1 cellular context compared by ENCODE assay signal in the genomic region with DNA sequence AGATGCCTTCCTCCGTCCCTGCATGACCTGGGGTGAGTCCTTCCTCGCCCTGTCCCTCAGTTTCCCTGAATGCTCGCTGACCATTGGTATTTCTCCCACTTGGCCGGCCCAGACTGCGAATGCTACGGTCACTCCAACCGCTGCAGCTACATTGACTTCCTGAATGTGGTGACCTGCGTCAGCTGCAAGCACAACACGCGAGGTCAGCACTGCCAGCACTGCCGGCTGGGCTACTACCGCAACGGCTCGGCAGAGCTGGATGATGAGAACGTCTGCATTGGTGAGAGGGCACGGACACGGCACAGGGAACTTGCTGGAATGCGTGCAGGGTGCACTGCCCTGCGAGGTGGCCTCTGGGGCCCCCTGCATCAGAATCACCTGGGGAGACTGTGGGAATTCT.
TF ChIP-seq lines count a peak whose summit lies in the region.

No MANE protein-coding gene starts in this region.

TF ChIP-seq in GM23338, 12 proteins besides CTCF, POLR2A, EP300 and RAD21 (continued from another document):
- TF ChIP-seq, protein P1, sequence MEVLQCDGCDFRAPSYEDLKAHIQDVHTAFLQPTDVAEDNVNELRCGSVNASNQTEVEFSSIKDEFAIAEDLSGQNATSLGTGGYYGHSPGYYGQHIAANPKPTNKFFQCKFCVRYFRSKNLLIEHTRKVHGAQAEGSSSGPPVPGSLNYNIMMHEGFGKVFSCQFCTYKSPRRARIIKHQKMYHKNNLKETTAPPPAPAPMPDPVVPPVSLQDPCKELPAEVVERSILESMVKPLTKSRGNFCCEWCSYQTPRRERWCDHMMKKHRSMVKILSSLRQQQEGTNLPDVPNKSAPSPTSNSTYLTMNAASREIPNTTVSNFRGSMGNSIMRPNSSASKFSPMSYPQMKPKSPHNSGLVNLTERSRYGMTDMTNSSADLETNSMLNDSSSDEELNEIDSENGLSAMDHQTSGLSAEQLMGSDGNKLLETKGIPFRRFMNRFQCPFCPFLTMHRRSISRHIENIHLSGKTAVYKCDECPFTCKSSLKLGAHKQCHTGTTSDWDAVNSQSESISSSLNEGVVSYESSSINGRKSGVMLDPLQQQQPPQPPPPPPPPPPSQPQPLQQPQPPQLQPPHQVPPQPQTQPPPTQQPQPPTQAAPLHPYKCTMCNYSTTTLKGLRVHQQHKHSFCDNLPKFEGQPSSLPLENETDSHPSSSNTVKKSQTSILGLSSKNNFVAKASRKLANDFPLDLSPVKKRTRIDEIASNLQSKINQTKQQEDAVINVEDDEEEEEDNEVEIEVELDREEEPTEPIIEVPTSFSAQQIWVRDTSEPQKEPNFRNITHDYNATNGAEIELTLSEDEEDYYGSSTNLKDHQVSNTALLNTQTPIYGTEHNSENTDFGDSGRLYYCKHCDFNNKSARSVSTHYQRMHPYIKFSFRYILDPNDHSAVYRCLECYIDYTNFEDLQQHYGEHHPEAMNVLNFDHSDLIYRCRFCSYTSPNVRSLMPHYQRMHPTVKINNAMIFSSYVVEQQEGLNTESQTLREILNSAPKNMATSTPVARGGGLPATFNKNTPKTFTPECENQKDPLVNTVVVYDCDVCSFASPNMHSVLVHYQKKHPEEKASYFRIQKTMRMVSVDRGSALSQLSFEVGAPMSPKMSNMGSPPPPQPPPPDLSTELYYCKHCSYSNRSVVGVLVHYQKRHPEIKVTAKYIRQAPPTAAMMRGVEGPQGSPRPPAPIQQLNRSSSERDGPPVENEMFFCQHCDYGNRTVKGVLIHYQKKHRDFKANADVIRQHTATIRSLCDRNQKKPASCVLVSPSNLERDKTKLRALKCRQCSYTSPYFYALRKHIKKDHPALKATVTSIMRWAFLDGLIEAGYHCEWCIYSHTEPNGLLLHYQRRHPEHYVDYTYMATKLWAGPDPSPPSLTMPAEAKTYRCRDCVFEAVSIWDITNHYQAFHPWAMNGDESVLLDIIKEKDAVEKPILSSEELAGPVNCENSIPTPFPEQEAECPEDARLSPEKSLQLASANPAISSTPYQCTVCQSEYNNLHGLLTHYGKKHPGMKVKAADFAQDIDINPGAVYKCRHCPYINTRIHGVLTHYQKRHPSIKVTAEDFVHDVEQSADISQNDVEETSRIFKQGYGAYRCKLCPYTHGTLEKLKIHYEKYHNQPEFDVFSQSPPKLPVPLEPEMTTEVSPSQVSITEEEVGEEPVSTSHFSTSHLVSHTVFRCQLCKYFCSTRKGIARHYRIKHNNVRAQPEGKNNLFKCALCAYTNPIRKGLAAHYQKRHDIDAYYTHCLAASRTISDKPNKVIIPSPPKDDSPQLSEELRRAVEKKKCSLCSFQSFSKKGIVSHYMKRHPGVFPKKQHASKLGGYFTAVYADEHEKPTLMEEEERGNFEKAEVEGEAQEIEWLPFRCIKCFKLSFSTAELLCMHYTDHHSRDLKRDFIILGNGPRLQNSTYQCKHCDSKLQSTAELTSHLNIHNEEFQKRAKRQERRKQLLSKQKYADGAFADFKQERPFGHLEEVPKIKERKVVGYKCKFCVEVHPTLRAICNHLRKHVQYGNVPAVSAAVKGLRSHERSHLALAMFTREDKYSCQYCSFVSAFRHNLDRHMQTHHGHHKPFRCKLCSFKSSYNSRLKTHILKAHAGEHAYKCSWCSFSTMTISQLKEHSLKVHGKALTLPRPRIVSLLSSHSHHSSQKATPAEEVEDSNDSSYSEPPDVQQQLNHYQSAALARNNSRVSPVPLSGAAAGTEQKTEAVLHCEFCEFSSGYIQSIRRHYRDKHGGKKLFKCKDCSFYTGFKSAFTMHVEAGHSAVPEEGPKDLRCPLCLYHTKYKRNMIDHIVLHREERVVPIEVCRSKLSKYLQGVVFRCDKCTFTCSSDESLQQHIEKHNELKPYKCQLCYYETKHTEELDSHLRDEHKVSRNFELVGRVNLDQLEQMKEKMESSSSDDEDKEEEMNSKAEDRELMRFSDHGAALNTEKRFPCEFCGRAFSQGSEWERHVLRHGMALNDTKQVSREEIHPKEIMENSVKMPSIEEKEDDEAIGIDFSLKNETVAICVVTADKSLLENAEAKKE (CRISPR knock-in tag; IDR thresholded peaks at IDR 0.05) = no peak
- TF ChIP-seq EZH2phosphoT487 (IDR thresholded peaks at IDR 0.05; ENCODE audit: unreplicated experiment) (no peak), CREB1 (CRISPR knock-in tag; IDR thresholded peaks at IDR 0.05; ENCODE audit: low read depth) (no peak), JUNB (IDR thresholded peaks at IDR 0.05; ENCODE audit: unreplicated experiment) (no peak), POLR2AphosphoS5 (IDR thresholded peaks at IDR 0.05; ENCODE audit: low read depth) (no peak), EZH2 (IDR thresholded peaks at IDR 0.05; ENCODE audit: low read depth, unreplicated experiment) (no peak), NANOG (IDR thresholded peaks at IDR 0.05; ENCODE audit: borderline replicate concordance) (no peak), ZNF114 (CRISPR knock-in tag; IDR thresholded peaks at IDR 0.05) (no peak), ZNF331 (CRISPR knock-in tag; IDR thresholded peaks at IDR 0.05; ENCODE audit: low read depth) (no peak), STAT1 (IDR thresholded peaks at IDR 0.05; ENCODE audit: unreplicated experiment) (no peak)
- TF ChIP-seq, protein P2, sequence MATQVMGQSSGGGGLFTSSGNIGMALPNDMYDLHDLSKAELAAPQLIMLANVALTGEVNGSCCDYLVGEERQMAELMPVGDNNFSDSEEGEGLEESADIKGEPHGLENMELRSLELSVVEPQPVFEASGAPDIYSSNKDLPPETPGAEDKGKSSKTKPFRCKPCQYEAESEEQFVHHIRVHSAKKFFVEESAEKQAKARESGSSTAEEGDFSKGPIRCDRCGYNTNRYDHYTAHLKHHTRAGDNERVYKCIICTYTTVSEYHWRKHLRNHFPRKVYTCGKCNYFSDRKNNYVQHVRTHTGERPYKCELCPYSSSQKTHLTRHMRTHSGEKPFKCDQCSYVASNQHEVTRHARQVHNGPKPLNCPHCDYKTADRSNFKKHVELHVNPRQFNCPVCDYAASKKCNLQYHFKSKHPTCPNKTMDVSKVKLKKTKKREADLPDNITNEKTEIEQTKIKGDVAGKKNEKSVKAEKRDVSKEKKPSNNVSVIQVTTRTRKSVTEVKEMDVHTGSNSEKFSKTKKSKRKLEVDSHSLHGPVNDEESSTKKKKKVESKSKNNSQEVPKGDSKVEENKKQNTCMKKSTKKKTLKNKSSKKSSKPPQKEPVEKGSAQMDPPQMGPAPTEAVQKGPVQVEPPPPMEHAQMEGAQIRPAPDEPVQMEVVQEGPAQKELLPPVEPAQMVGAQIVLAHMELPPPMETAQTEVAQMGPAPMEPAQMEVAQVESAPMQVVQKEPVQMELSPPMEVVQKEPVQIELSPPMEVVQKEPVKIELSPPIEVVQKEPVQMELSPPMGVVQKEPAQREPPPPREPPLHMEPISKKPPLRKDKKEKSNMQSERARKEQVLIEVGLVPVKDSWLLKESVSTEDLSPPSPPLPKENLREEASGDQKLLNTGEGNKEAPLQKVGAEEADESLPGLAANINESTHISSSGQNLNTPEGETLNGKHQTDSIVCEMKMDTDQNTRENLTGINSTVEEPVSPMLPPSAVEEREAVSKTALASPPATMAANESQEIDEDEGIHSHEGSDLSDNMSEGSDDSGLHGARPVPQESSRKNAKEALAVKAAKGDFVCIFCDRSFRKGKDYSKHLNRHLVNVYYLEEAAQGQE (IDR thresholded peaks at IDR 0.05; ENCODE audit: unreplicated experiment) = no peak
